Comparison of ENCODE assay signal across 20 cellular contexts in the genomic region with DNA sequence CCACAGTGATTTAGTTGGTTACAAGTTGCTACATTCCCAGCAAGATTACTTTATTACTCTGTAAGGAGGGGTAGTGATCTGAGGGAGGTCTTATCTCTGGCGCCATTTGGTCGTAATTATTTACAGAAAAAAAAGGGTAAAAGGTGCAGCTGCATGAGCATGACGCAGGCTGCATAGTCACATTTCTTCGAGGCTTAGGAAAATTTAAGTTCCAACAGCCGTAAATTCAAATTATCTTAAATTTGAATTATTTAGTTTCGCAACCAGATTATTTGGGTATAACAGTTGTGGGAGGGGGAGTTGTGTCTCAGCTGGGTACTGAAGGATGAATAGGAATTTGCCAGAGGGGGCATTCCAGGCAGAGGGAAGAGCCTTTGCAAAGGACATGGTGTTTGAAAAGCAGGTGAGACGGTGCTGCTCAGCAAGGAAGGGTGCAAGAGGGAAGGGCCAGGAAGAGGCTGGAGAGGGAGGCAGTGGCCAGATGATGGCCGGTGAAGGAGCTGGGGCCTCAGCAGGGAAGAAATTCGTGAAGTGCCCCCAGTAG. TPM values are rescaled to one million over a fixed set of nuclear protein-coding genes. Genes with fewer than 3 reads are reported as not detected.
DNase-seq lines count a peak whose midpoint lies in the region; ATAC-seq and TF ChIP-seq lines count a peak whose summit lies in the region.
"Had no signal": no experiment of that assay in that cellular context is flagged by ENCODE, and none has a peak within 500 bp of the region (broad histone marks: within the 10 kb centered on the region; RNA-seq: fewer than 3 reads in every experiment).

No MANE protein-coding gene starts in this region.

- POLR2A ChIA-PET in IMR-90 (lab: Charles Lee; ENCODE audit: unreplicated experiment) = no interaction called here

- peaks cover 22% of the 10 kb centered on the region for H3K9me1 ChIP-seq in IMR-90 (ENCODE audit: insufficient read depth, low read length)

- H3K27me3 Mint-ChIP-seq in type B pancreatic cell = no peaks in the 10 kb centered on the region
- H3K27me3 Mint-ChIP-seq: activated CD4-positive, alpha-beta memory T cell treated with anti-CD3 and anti-CD28 coated beads for 36 hours had no signal

- 76% methylated on average over 4 of the region's 9 CpGs; no CpG with 5 or more reads in 1 of the 2 experiments for WGBS in IMR-90 (ENCODE audit: extremely low coverage in 2 of 2, insufficient read length in 1 of 2), 2 experiments
- WGBS in mesendoderm (ENCODE audit: extremely low coverage, insufficient coverage, low lambda C conversion rate) = no CpG with 5 or more reads among the region's 9 CpGs

- H3K4me2 ChIP-seq in IMR-90 (ENCODE audit: low read depth, low read length) (no peak overlapping the region), mesendoderm (ENCODE audit: low read length) (no peak overlapping the region)

- H3K4me1 ChIP-seq in IMR-90 (ENCODE audit: control insufficient read depth, insufficient read depth, low read length) (peaks cover 20% of the 10 kb centered on the region), RWPE2 (ENCODE audit: insufficient read depth, poor library complexity, severe bottlenecking) (peaks cover 32% of the 10 kb centered on the region), mesendoderm (ENCODE audit: control insufficient read depth, low read depth, low read length) (peaks cover 6% of the 10 kb centered on the region)
- H3K4me1 ChIP-seq: testis had no signal

- no peak for TF ChIP-seq CTCF in IMR-90 (conservative IDR thresholded peaks at IDR 0.05; ENCODE audit: low read depth, low read length)
- no peak for TF ChIP-seq CTCF in RWPE2 (IDR thresholded peaks at IDR 0.05; ENCODE audit: poor library complexity, severe bottlenecking)
- TF ChIP-seq CTCF in type B pancreatic cell (conservative IDR thresholded peaks at IDR 0.05) = no peak

- no peak overlapping the region for H3K4me3 Mint-ChIP-seq in type B pancreatic cell
- H3K4me3 Mint-ChIP-seq: activated CD4-positive, alpha-beta memory T cell treated with anti-CD3 and anti-CD28 coated beads for 36 hours; CD8-positive, alpha-beta T cell; naive B cell had no signal

- ATAC-seq in IMR-90 (ENCODE audit: low read depth) (no peak), RWPE2 (ENCODE audit: low read depth) (no peak)
- ATAC-seq: CD8-positive, alpha-beta T cell had no signal

- no peak for TF ChIP-seq RAD21 in IMR-90 (IDR thresholded peaks at IDR 0.05; ENCODE audit: low read length)

- H2BK15ac ChIP-seq in IMR-90 (ENCODE audit: low read depth, low read length) (peak overlapping the region; percentile 77), mesendoderm (replicated peaks; ENCODE audit: low read depth) (no peak overlapping the region)

- dilution Hi-C loops in IMR-90 (cut with HindIII; ENCODE audit: low sequenced_read_pairs, unreplicated experiment) = no loop called here

- H3K18ac ChIP-seq in IMR-90 (ENCODE audit: low read depth, low read length) (no peak overlapping the region; the same call in 1 of the 2 replicates), mesendoderm (ENCODE audit: low read length) (no peak overlapping the region)

- intact Hi-C loops in IMR-90 (cut with micrococcal nuclease) = no loop called here

- H2BK120ac ChIP-seq in IMR-90 (ENCODE audit: low read depth, low read length) = peak overlapping the region; percentile 88
- H2BK120ac ChIP-seq in mesendoderm (ENCODE audit: low read depth, low read length) = no peak overlapping the region

- H4K8ac ChIP-seq in IMR-90 (ENCODE audit: low read depth in 2 of 2, low read length in 2 of 2) (peak overlapping the region in 1 of 2 experiments; percentile 86; a peak in 2 of 4 replicates), mesendoderm (ENCODE audit: low read depth, low read length) (no peak overlapping the region)

- no peak overlapping the region for H3K9ac ChIP-seq in IMR-90 (ENCODE audit: low read depth, low read length)
- H3K9ac ChIP-seq in mesendoderm (ENCODE audit: low read length) = no peak overlapping the region

- H3K79me1 ChIP-seq in IMR-90 (ENCODE audit: low read depth in 1 of 2, low read length in 2 of 2) (peaks cover 0 to 12% of the 10 kb centered on the region in 2 experiments; a peak in 2 of 4 replicates), mesendoderm (ENCODE audit: low read length) (no peaks in the 10 kb centered on the region)

- CTCF ChIA-PET in IMR-90 (lab: Yijun Ruan, JAX) = interaction anchor here (1.1 kb wide), 1 partner anchor 19 kb away, joined by 6 read pairs; no protein-coding TSS in a partner anchor

- H4K5ac ChIP-seq in IMR-90 (ENCODE audit: low read depth, low read length) (no peak overlapping the region; the same call in 1 of the 2 replicates), mesendoderm (ENCODE audit: low read length) (no peak overlapping the region)

- no peak overlapping the region for H3K56ac ChIP-seq in IMR-90 (ENCODE audit: extremely low read depth, insufficient read depth, low read length)
- H3K56ac ChIP-seq in mesendoderm (ENCODE audit: low read length) = peak overlapping the region; percentile 62

- no peak overlapping the region for H2AFZ ChIP-seq in IMR-90 (replicated peaks; ENCODE audit: low read length, poor library complexity)

- in situ Hi-C loops in IMR-90 (cut with MboI; ENCODE audit: low sequenced_read_pairs) = no loop called here

- BruUV-seq in IMR-90 (replicated peaks; lab: Mats Ljungman, UMichigan) = no TSS peak

- H2AK5ac ChIP-seq in IMR-90 (ENCODE audit: low read depth, low read length) = peak overlapping the region; percentile 74; the same call in 1 of the 2 replicates
- H2AK5ac ChIP-seq in mesendoderm (ENCODE audit: low read length) = no peak overlapping the region

- H3K9me3 Mint-ChIP-seq in type B pancreatic cell = no peaks in the 10 kb centered on the region
- H3K9me3 Mint-ChIP-seq: activated CD4-positive, alpha-beta memory T cell treated with anti-CD3 and anti-CD28 coated beads for 36 hours; CD8-positive, alpha-beta T cell had no signal

- H4K20me1 ChIP-seq in IMR-90 (ENCODE audit: insufficient read depth, low read length) = no peaks in the 10 kb centered on the region; the same call in 1 of the 2 replicates

- H3K36me3 Mint-ChIP-seq in type B pancreatic cell = no peaks in the 10 kb centered on the region
- H3K36me3 Mint-ChIP-seq: activated CD4-positive, alpha-beta memory T cell treated with anti-CD3 and anti-CD28 coated beads for 36 hours; CD8-positive, alpha-beta T cell; naive B cell had no signal

- H2BK5ac ChIP-seq in IMR-90 (ENCODE audit: low read depth, low read length, poor library complexity, severe bottlenecking) (peak overlapping the region; percentile 75), mesendoderm (ENCODE audit: low read length) (no peak overlapping the region)

- peak overlapping the region; percentile 84 for H3K4ac ChIP-seq in IMR-90 (ENCODE audit: low read depth, low read length)
- H3K4ac ChIP-seq in mesendoderm (ENCODE audit: low read depth, low read length) = peak overlapping the region; percentile 58

- no peaks in the 10 kb centered on the region for H3K9me3 ChIP-seq in IMR-90 (ENCODE audit: control insufficient read depth, insufficient read depth, low read length)
- peaks cover 5% of the 10 kb centered on the region for H3K9me3 ChIP-seq in RWPE2 (ENCODE audit: severe bottlenecking)
- H3K9me3 ChIP-seq: testis had no signal

- no peak overlapping the region for H2AK9ac ChIP-seq in IMR-90 (replicated peaks; ENCODE audit: low read depth, low read length, poor library complexity)

- H3K36me3 ChIP-seq in IMR-90 (ENCODE audit: control insufficient read depth, insufficient read depth, low read length) (no peaks in the 10 kb centered on the region), RWPE2 (ENCODE audit: low read depth) (no peaks in the 10 kb centered on the region), mesendoderm (ENCODE audit: control insufficient read depth, insufficient read depth, low read length) (no peaks in the 10 kb centered on the region)
- H3K36me3 ChIP-seq: brain microvascular endothelial cell had no signal

- peak overlapping the region; percentile 90 for H2BK20ac ChIP-seq in IMR-90 (ENCODE audit: low read depth, low read length)

- no peaks in the 10 kb centered on the region for H3K79me2 ChIP-seq in mesendoderm (ENCODE audit: control insufficient read depth, insufficient read depth, low read length)

- H3K23ac ChIP-seq in IMR-90 (ENCODE audit: low read depth, low read length) (peak overlapping the region; percentile 34; the same call in 1 of the 2 replicates), mesendoderm (ENCODE audit: low read length) (no peak overlapping the region)

- peaks cover 17% of the 10 kb centered on the region for H3K4me1 Mint-ChIP-seq in type B pancreatic cell (ENCODE audit: unreplicated experiment)

- no peak for TF ChIP-seq POLR2A in IMR-90 (IDR thresholded peaks at IDR 0.05; ENCODE audit: low read depth, low read length)

- H3K27me3 ChIP-seq in IMR-90 (ENCODE audit: control insufficient read depth, insufficient read depth, low read length) = no peaks in the 10 kb centered on the region
- no peaks in the 10 kb centered on the region for H3K27me3 ChIP-seq in RWPE2 (ENCODE audit: insufficient read depth, poor library complexity, severe bottlenecking)
- H3K27me3 ChIP-seq in mesendoderm (ENCODE audit: insufficient read depth, low read length, poor library complexity) = no peaks in the 10 kb centered on the region
- H3K27me3 ChIP-seq: brain microvascular endothelial cell, testis had no signal

- no peak overlapping the region for H3K27ac ChIP-seq in IMR-90 (ENCODE audit: insufficient read depth, low read length)
- H3K27ac ChIP-seq in RWPE2 (ENCODE audit: poor library complexity, severe bottlenecking) = peak overlapping the region; percentile 75
- H3K27ac ChIP-seq in mesendoderm (ENCODE audit: low read depth, low read length) = peak overlapping the region; percentile 4
- H3K27ac ChIP-seq: brain microvascular endothelial cell, testis had no signal

- DNase-seq in IMR-90 (peak; percentile 26), RWPE2 (ENCODE audit: low spot score) (no peak), mesendoderm (peak; percentile 84), type B pancreatic cell (ENCODE audit: extremely low spot score, unreplicated experiment) (no peak), NCI-H510A (lab: John Stamatoyannopoulos, UW) (no peak), C1 segment of cervical spinal cord (lab: John Stamatoyannopoulos, UW) (no peak), Ammon's horn (ENCODE audit: low spot score) (no peak)
- DNase-seq: activated CD4-positive, alpha-beta memory T cell treated with anti-CD3 and anti-CD28 coated beads for 36 hours; activated CD4-positive, CD25-positive, alpha-beta regulatory T cell; activated effector memory CD4-positive, alpha-beta T cell treated with anti-CD3 and anti-CD28 coated beads, Interleukin-2, amount 50 U/mL, for 16 hours; brain microvascular endothelial cell; CD8-positive, alpha-beta T cell; DMS153; effector CD4-positive, alpha-beta T cell; mammary epithelial cell; naive B cell; NCI-H524; stimulated activated naive CD4-positive, alpha-beta T cell treated with Interleukin-2 at 50 U/mL for 16 hours; T1000; testis had no signal

- H3K4me3 ChIP-seq in IMR-90 (ENCODE audit: insufficient read depth, low read depth, low read length) = no peak overlapping the region
- H3K4me3 ChIP-seq in RWPE2 (ENCODE audit: severe bottlenecking) = no peak overlapping the region
- H3K4me3 ChIP-seq in mesendoderm (ENCODE audit: low read length) = no peak overlapping the region
- H3K4me3 ChIP-seq: testis had no signal

- H3K27ac Mint-ChIP-seq in type B pancreatic cell = peak overlapping the region; percentile 66
- H3K27ac Mint-ChIP-seq: activated CD4-positive, alpha-beta memory T cell treated with anti-CD3 and anti-CD28 coated beads for 36 hours; CD8-positive, alpha-beta T cell had no signal

- H4K91ac ChIP-seq in IMR-90 (ENCODE audit: insufficient read depth, low read depth, low read length) = peak overlapping the region; percentile 81; the same call in 1 of the 2 replicates

- H3K14ac ChIP-seq in IMR-90 (replicated peaks; ENCODE audit: low read depth, low read length) = 0 out of 2 replicates have a peak overlapping the region, but pooled peaks have one; percentile 24

RNA-seq across cellular contexts. Expression of a gene that starts 17.5 kb away (rescaled TPM):
- total RNA-seq in IMR-90 (2012; rRNA removed) = 48.2 and 60.3 TPM in 2 replicates
- polyA plus RNA-seq in IMR-90 (2012; rRNA removed) = 73.1 and 80.9 TPM in 2 replicates
- 67.3 and 67.7 TPM in 2 replicates for polyA plus RNA-seq in IMR-90 (2012; cell fraction: cytosol; rRNA removed)
- polyA plus RNA-seq in IMR-90 (2012; cell fraction: nucleus; rRNA removed; ENCODE audit: low replicate concordance) = 116 and 173 TPM in 2 replicates
- 11.2 TPM for polyA plus RNA-seq in mesendoderm (2013, experiment 1 of 2)
- 11.4 TPM for polyA plus RNA-seq in mesendoderm (2013, experiment 2 of 2)
- 36.6 and 37.2 TPM in 2 replicates for total RNA-seq in type B pancreatic cell (ENCODE audit: low replicate concordance)

Comparison
In these comparisons a context has a peak if more than half of its experiments do, and no peak if none do; other contexts are left out.
1. DNase-seq: peak in IMR-90 (single experiment) and mesendoderm (single experiment); none in RWPE2 (single experiment), type B pancreatic cell (single experiment), NCI-H510A (single experiment), C1 segment of cervical spinal cord (0 of 14) and Ammon's horn (single experiment).